ENCODE assay signal across 22 cellular contexts in genomic region chr17:36768355-36768754, GRCh38.
DNase-seq lines count a peak whose midpoint lies in the region; ATAC-seq, FAIRE-seq and TF ChIP-seq lines count a peak whose summit lies in the region.
"Had no signal": no experiment of that assay in that cellular context is flagged by ENCODE, and none has a peak within 500 bp of the region (broad histone marks: within the 10 kb centered on the region; RNA-seq: fewer than 3 reads in every experiment).

No MANE protein-coding gene starts in this region.

- no peak overlapping the region for H3K9ac ChIP-seq in keratinocyte (ENCODE audit: control insufficient read depth, extremely low read depth, insufficient read depth, low read length)
- H3K9ac ChIP-seq: parathyroid adenoma had no signal

- H3K4me1 Mint-ChIP-seq in WTC11: peaks cover 43% of the 10 kb centered on the region

- no peak overlapping the region for H3K27ac Mint-ChIP-seq in WTC11
- H3K27ac Mint-ChIP-seq: activated CD4-positive, alpha-beta T cell treated with anti-CD3 and anti-CD28 coated beads, Interleukin-2, amount 10 ng/mL, durations not matched to agents 24 days and 14 days; B cell; stimulated activated effector memory CD8-positive, alpha-beta T cell treated with anti-CD3 and anti-CD28 coated beads, Interleukin-12 subunit alpha, Interleukin-12 subunit beta, amount 100 ng/mL, for 72 hours had no signal

- H3K27me3 Mint-ChIP-seq in WTC11 (ENCODE audit: low read depth): peaks cover 18% of the 10 kb centered on the region

- H3K4me3 Mint-ChIP-seq in WTC11: no peak overlapping the region
- H3K4me3 Mint-ChIP-seq: activated CD4-positive, alpha-beta T cell treated with anti-CD3 and anti-CD28 coated beads, Interleukin-2, amount 10 ng/mL, durations not matched to agents 24 days and 14 days; B cell; stimulated activated effector memory CD8-positive, alpha-beta T cell treated with anti-CD3 and anti-CD28 coated beads, Interleukin-12 subunit alpha, Interleukin-12 subunit beta, amount 100 ng/mL, for 72 hours had no signal

- TF ChIP-seq CTCF in HEK293 (tag by site-specific recombination; IDR thresholded peaks at IDR 0.05) (no peak), WTC11 (IDR thresholded peaks at IDR 0.05) (no peak), keratinocyte (optimal IDR thresholded peaks at IDR 0.05 in 1 of 3, IDR thresholded peaks at IDR 0.05 in 1 of 3, conservative IDR thresholded peaks at IDR 0.05 in 1 of 3; ENCODE audit: extremely low read depth in 1 of 3, insufficient read depth in 2 of 3, low read length in 3 of 3) (peak in 2 of 3 experiments; percentile 15 to 48)

- peaks cover 53% of the 10 kb centered on the region for H3K27me3 ChIP-seq in keratinocyte (ENCODE audit: control insufficient read depth, extremely low read depth, insufficient read depth, low read length)

- ATAC-seq in WTC11 (peak; percentile 77), GM18909 (IDR thresholded peaks at IDR 0.05; ENCODE audit: poor library complexity, unreplicated experiment) (no peak), HG03045 (IDR thresholded peaks at IDR 0.05; ENCODE audit: unreplicated experiment) (no peak), HG03039 (IDR thresholded peaks at IDR 0.05; ENCODE audit: unreplicated experiment) (no peak), HG03175 (IDR thresholded peaks at IDR 0.05; ENCODE audit: unreplicated experiment) (no peak)
- ATAC-seq: heart left ventricle; stimulated activated effector memory CD8-positive, alpha-beta T cell treated with anti-CD3 and anti-CD28 coated beads, Interleukin-12 subunit alpha, Interleukin-12 subunit beta, amount 100 ng/mL, for 72 hours had no signal

- no peaks in the 10 kb centered on the region for H4K20me1 ChIP-seq in keratinocyte (ENCODE audit: control insufficient read depth, extremely low read depth, insufficient read depth, low read length)

- H2AFZ ChIP-seq in keratinocyte (ENCODE audit: control insufficient read depth, low read length): no peak overlapping the region
- H2AFZ ChIP-seq: parathyroid adenoma had no signal

- no peaks in the 10 kb centered on the region for H3K79me2 ChIP-seq in keratinocyte (ENCODE audit: control insufficient read depth, insufficient read depth, low read length)
- H3K79me2 ChIP-seq: parathyroid adenoma had no signal

- no peaks in the 10 kb centered on the region for H3K9me3 Mint-ChIP-seq in WTC11
- H3K9me3 Mint-ChIP-seq: activated CD4-positive, alpha-beta T cell treated with anti-CD3 and anti-CD28 coated beads, Interleukin-2, amount 10 ng/mL, durations not matched to agents 24 days and 14 days; stimulated activated effector memory CD8-positive, alpha-beta T cell treated with anti-CD3 and anti-CD28 coated beads, Interleukin-12 subunit alpha, Interleukin-12 subunit beta, amount 100 ng/mL, for 72 hours had no signal

- H3K4me2 ChIP-seq in keratinocyte (ENCODE audit: control insufficient read depth, extremely low read depth, insufficient read depth, low read depth, low read length): no peak overlapping the region
- H3K4me2 ChIP-seq: smooth muscle cell had no signal

- H3K9me1 ChIP-seq in keratinocyte (ENCODE audit: control insufficient read depth, extremely low read depth, insufficient read depth, low read length): no peaks in the 10 kb centered on the region

- no peak for FAIRE-seq in keratinocyte (lab: Jason Lieb, UNC)

- DNase-seq in ELR (ENCODE audit: low read depth): peak; percentile 10
- DNase-seq in WTC11 (ENCODE audit: low spot score): peak; percentile 48
- no peak for DNase-seq in keratinocyte (ENCODE audit: low read depth, low spot score)
- DNase-seq: activated CD4-positive, alpha-beta T cell treated with anti-CD3 and anti-CD28 coated beads, Interleukin-2, amount 10 ng/mL, durations not matched to agents 24 days and 14 days; activated naive CD4-positive, alpha-beta T cell treated with anti-CD3 and anti-CD28 coated beads, Interleukin-2, amount 50 U/mL, for 16 hours; heart left ventricle; NCI-H146; NCI-H510A; SIG-M5; T-helper 9 cell; transverse colon had no signal

- dilution Hi-C loops in keratinocyte (cut with MboI; ENCODE audit: extremely low pct_ligation_motif_present, low sequenced_read_pairs): no loop called here

- H3K4me3 ChIP-seq in HEK293 (ENCODE audit: low read depth, low read length) (no peak overlapping the region), keratinocyte (ENCODE audit: control insufficient read depth in 2 of 3, extremely low read depth in 1 of 3, insufficient read depth in 2 of 3, low read depth in 1 of 3, low read length in 3 of 3) (no peak overlapping the region)
- H3K4me3 ChIP-seq: esophagus muscularis mucosa, heart left ventricle, smooth muscle cell, transverse colon had no signal

- no peaks in the 10 kb centered on the region for H3K9me3 ChIP-seq in HEK293 (ENCODE audit: control insufficient read depth, insufficient read depth, low read depth, low read length)
- no peaks in the 10 kb centered on the region for H3K9me3 ChIP-seq in keratinocyte (ENCODE audit: control insufficient read depth, low read depth, low read length)
- H3K9me3 ChIP-seq: esophagus muscularis mucosa, heart left ventricle, transverse colon had no signal

- POLR2A ChIA-PET in HEK293 (lab: Yijun Ruan, JAX) (interaction anchor here (0.6 kb wide), 1 partner anchor 148 kb away, joined by 11 read pairs; no protein-coding TSS in a partner anchor), WTC11 (lab: Charles Lee) (interaction anchor here (0.5 kb wide), 1 partner anchor 75 kb away, joined by 10 read pairs; no protein-coding TSS in a partner anchor)

- no peaks in the 10 kb centered on the region for H3K36me3 Mint-ChIP-seq in WTC11
- H3K36me3 Mint-ChIP-seq: stimulated activated effector memory CD8-positive, alpha-beta T cell treated with anti-CD3 and anti-CD28 coated beads, Interleukin-12 subunit alpha, Interleukin-12 subunit beta, amount 100 ng/mL, for 72 hours had no signal

- no peaks in the 10 kb centered on the region for H3K36me3 ChIP-seq in HEK293 (ENCODE audit: control insufficient read depth in 2 of 2, insufficient read depth in 1 of 2, low read length in 2 of 2)
- H3K36me3 ChIP-seq in keratinocyte (ENCODE audit: control insufficient read depth in 2 of 2, extremely low read depth in 1 of 2, insufficient read depth in 2 of 2, low read length in 2 of 2): no peaks in the 10 kb centered on the region
- H3K36me3 ChIP-seq: esophagus muscularis mucosa, heart left ventricle, transverse colon had no signal

- 0 out of 2 replicates have a peak, but pooled peaks cover 3% of the 10 kb centered on the region for H3K4me1 ChIP-seq in HEK293 (ENCODE audit: control insufficient read depth, insufficient read depth, low read length)
- no peaks in the 10 kb centered on the region for H3K4me1 ChIP-seq in keratinocyte (ENCODE audit: control insufficient read depth, extremely low read depth, insufficient read depth, low read length)
- H3K4me1 ChIP-seq: esophagus muscularis mucosa, heart left ventricle, transverse colon had no signal

- H3K27ac ChIP-seq in HEK293 (ENCODE audit: extremely low read depth, low read depth, low read length): no peak overlapping the region
- no peak overlapping the region for H3K27ac ChIP-seq in keratinocyte (ENCODE audit: control insufficient read depth, insufficient read depth, low read length)
- H3K27ac ChIP-seq: esophagus muscularis mucosa, heart left ventricle, HL-60, parathyroid adenoma, transverse colon had no signal

- CTCF ChIA-PET in HEK293 (lab: Yijun Ruan, JAX): interaction anchor here (0.6 kb wide), 2 partner anchors 23 to 162 kb away, joined by 3 to 4 read pairs; no protein-coding TSS in a partner anchor
- CTCF ChIA-PET in WTC11 (lab: Charles Lee): interaction anchor here (0.6 to 1.8 kb wide), 18 partner anchors 10 to 471 kb away, joined by 3 to 12 read pairs (median 4); no protein-coding TSS in a partner anchor

TF ChIP-seq in HEK293, 187 proteins besides CTCF, POLR2A, EP300 and RAD21 (continues in another document):
- no peak for TF ChIP-seq INSM2 (tag by site-specific recombination; IDR thresholded peaks at IDR 0.05)
- TF ChIP-seq GLIS1 (tag by site-specific recombination; IDR thresholded peaks at IDR 0.05): peak; percentile 14; the same call in 1 of the 2 replicates
- TF ChIP-seq ZNF214 (tag by site-specific recombination; IDR thresholded peaks at IDR 0.05; ENCODE audit: borderline replicate concordance): no peak
- no peak for TF ChIP-seq ZNF776 (tag by site-specific recombination; IDR thresholded peaks at IDR 0.05; ENCODE audit: borderline replicate concordance)
- TF ChIP-seq ZNF747 (tag by site-specific recombination; IDR thresholded peaks at IDR 0.05): no peak

TF ChIP-seq in WTC11, 78 proteins besides CTCF, POLR2A, EP300 and RAD21 (continues in another document):
- TF ChIP-seq, protein P1, sequence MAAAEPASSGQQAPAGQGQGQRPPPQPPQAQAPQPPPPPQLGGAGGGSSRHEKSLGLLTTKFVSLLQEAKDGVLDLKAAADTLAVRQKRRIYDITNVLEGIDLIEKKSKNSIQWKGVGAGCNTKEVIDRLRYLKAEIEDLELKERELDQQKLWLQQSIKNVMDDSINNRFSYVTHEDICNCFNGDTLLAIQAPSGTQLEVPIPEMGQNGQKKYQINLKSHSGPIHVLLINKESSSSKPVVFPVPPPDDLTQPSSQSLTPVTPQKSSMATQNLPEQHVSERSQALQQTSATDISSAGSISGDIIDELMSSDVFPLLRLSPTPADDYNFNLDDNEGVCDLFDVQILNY (CRISPR knock-in tag; IDR thresholded peaks at IDR 0.05): no peak
- no peak for TF ChIP-seq FOXJ3 (CRISPR knock-in tag; IDR thresholded peaks at IDR 0.05; ENCODE audit: borderline replicate concordance)

Comparison
In these comparisons a context has a peak if more than half of its experiments do, and no peak if none do; other contexts are left out.
1. CTCF ChIP-seq: peak in keratinocyte (2 of 3); none in HEK293 (single experiment) and WTC11 (single experiment).